20 cellular contexts compared by ENCODE assay signal in genomic region chr9:93458702-93459101, GRCh38. TPM values are rescaled to one million over a fixed set of nuclear protein-coding genes. Genes with fewer than 3 reads are reported as not detected.
DNase-seq lines count a peak whose midpoint lies in the region; ATAC-seq, FAIRE-seq and TF ChIP-seq lines count a peak whose summit lies in the region.
"Had no signal": no experiment of that assay in that cellular context is flagged by ENCODE, and none has a peak within 500 bp of the region (broad histone marks: within the 10 kb centered on the region; RNA-seq: fewer than 3 reads in every experiment).

No MANE protein-coding gene starts in this region.

- no peaks in the 10 kb centered on the region for H3K27me3 ChIP-seq in ACC112 (ENCODE audit: insufficient read depth, low read length)
- H3K27me3 ChIP-seq in DND-41 (ENCODE audit: insufficient read depth, low read length, poor library complexity): no peaks in the 10 kb centered on the region
- no peaks in the 10 kb centered on the region for H3K27me3 ChIP-seq in K562 (ENCODE audit: control insufficient read depth in 2 of 2, insufficient read depth in 2 of 2, low read length in 2 of 2)
- H3K27me3 ChIP-seq in right lobe of liver: no peaks in the 10 kb centered on the region
- H3K27me3 ChIP-seq: ascending aorta, esophagus muscularis mucosa, stomach, vagina had no signal

- peaks cover 5% of the 10 kb centered on the region; the same call in 1 of the 2 replicates for H3K36me3 ChIP-seq in ACC112 (ENCODE audit: insufficient read depth, low read length)
- peaks cover 32% of the 10 kb centered on the region for H3K36me3 ChIP-seq in DND-41 (ENCODE audit: insufficient read depth, low read length)
- peaks cover 57% of the 10 kb centered on the region; the same call in 2 of the 3 replicates for H3K36me3 ChIP-seq in K562 (ENCODE audit: control insufficient read depth, insufficient read depth, low read length)
- H3K36me3 ChIP-seq in right lobe of liver: no peaks in the 10 kb centered on the region
- H3K36me3 ChIP-seq: ascending aorta, esophagus muscularis mucosa, stomach, vagina had no signal

- intact Hi-C loops in K562 (cut with micrococcal nuclease) (no loop called here), right lobe of liver (cut with DNase I) (no loop called here)

- H3K79me2 ChIP-seq in ACC112 (ENCODE audit: control insufficient read depth, insufficient read depth, low read length, unreplicated experiment) (peaks cover 99% of the 10 kb centered on the region), DND-41 (ENCODE audit: insufficient read depth, low read length) (peaks cover 98% of the 10 kb centered on the region), K562 (ENCODE audit: control insufficient read depth, insufficient read depth, low read length) (peaks cover 100% of the 10 kb centered on the region)

- FAIRE-seq in K562 (lab: Jason Lieb, UNC): no peak

- DNase-seq in DND-41: no peak
- DNase-seq in K562 (ENCODE audit: extremely low read depth in 1 of 4, low spot score in 3 of 4): no peak
- no peak for DNase-seq in right lobe of liver
- DNase-seq in stimulated activated naive CD8-positive, alpha-beta T cell treated with anti-CD3 and anti-CD28 coated beads, Interleukin-15, amount 100 ng/mL, for 72 hours: no peak
- no peak for DNase-seq in DMS79 (lab: John Stamatoyannopoulos, UW)
- no peak for DNase-seq in NCI-H526 treated with DMSO at 0.1 percent for 48 hours (lab: John Stamatoyannopoulos, UW)
- DNase-seq: activated CD4-positive, alpha-beta memory T cell treated with anti-CD3 and anti-CD28 coated beads for 36 hours; head of caudate nucleus; HFFc6; islet precursor cell; Karpas-422; NCI-H187; stimulated activated CD4-positive, alpha-beta T cell treated with anti-CD3 and anti-CD28 coated beads, Interleukin-12 subunit alpha, Interleukin-12 subunit beta, amount 100 ng/mL, for 4 hours; stomach had no signal

- H3K9me1 ChIP-seq in K562 (ENCODE audit: control insufficient read depth, insufficient read depth, low read length): no peaks in the 10 kb centered on the region

- no peak for TF ChIP-seq RAD21 in K562 (CRISPR knock-in tag; conservative IDR thresholded peaks at IDR 0.05 in 1 of 2, IDR thresholded peaks at IDR 0.05 in 1 of 2)

- no peak overlapping the region for H3K4me3 Mint-ChIP-seq in stimulated activated naive CD8-positive, alpha-beta T cell treated with anti-CD3 and anti-CD28 coated beads, Interleukin-15, amount 100 ng/mL, for 72 hours
- H3K4me3 Mint-ChIP-seq: activated CD4-positive, alpha-beta memory T cell treated with anti-CD3 and anti-CD28 coated beads for 36 hours; HFFc6 had no signal

- POLR2A ChIA-PET in K562 (lab: Yijun Ruan, JAX): interaction anchor here (0.6 kb wide), 1 partner anchor 20 kb away, joined by 5 read pairs; no protein-coding TSS in a partner anchor

- CTCF ChIA-PET in K562 (lab: Yijun Ruan, JAX; ENCODE audit: low intra/inter-chr PET ratio): no interaction called here

- no peaks in the 10 kb centered on the region for H3K27me3 Mint-ChIP-seq in stimulated activated naive CD8-positive, alpha-beta T cell treated with anti-CD3 and anti-CD28 coated beads, Interleukin-15, amount 100 ng/mL, for 72 hours
- H3K27me3 Mint-ChIP-seq: activated CD4-positive, alpha-beta memory T cell treated with anti-CD3 and anti-CD28 coated beads for 36 hours had no signal

- no TSS peak for BruUV-seq in K562 (replicated peaks; lab: Mats Ljungman, UMichigan)

- H3K4me1 Mint-ChIP-seq in stimulated activated naive CD8-positive, alpha-beta T cell treated with anti-CD3 and anti-CD28 coated beads, Interleukin-15, amount 100 ng/mL, for 72 hours: peaks cover 81% of the 10 kb centered on the region

- no peak for TF ChIP-seq EP300 in K562 (IDR thresholded peaks at IDR 0.05; ENCODE audit: low read length)

- H4K20me1 ChIP-seq in DND-41 (ENCODE audit: insufficient read depth, low read length) (peaks cover 37% of the 10 kb centered on the region; the same call in 1 of the 2 replicates), K562 (replicated peaks; ENCODE audit: control insufficient read depth, insufficient read depth, low read length) (peaks cover 13% of the 10 kb centered on the region; the same call in 1 of the 2 replicates)

- 73% methylated on average over 4 of the region's 4 CpGs for WGBS in K562 (ENCODE audit: insufficient coverage, low coverage, missing lambda C conversion rate)
- WGBS in right lobe of liver (ENCODE audit: insufficient coverage, low coverage, low lambda C conversion rate, missing lambda C conversion rate): 25% methylated on average over 2 of the region's 4 CpGs

- TF ChIP-seq POLR2A in K562 (conservative IDR thresholded peaks at IDR 0.05): no peak
- no peak for TF ChIP-seq POLR2A in right lobe of liver (IDR thresholded peaks at IDR 0.05)

- peak overlapping the region; percentile 36; the same call in 1 of the 2 replicates for H3K4me2 ChIP-seq in DND-41 (ENCODE audit: insufficient read depth, low read length)
- no peak overlapping the region for H3K4me2 ChIP-seq in K562 (ENCODE audit: insufficient read depth, low read length)

- H3K9me3 ChIP-seq in DND-41 (ENCODE audit: insufficient read depth, low read length, severe bottlenecking): no peaks in the 10 kb centered on the region
- H3K9me3 ChIP-seq in K562 (replicated peaks; ENCODE audit: control insufficient read depth, insufficient read depth, low read depth, low read length): no peaks in the 10 kb centered on the region
- H3K9me3 ChIP-seq in right lobe of liver: no peaks in the 10 kb centered on the region
- H3K9me3 ChIP-seq: ascending aorta, esophagus muscularis mucosa, stomach, vagina had no signal

- no peak overlapping the region for H3K27ac Mint-ChIP-seq in stimulated activated naive CD8-positive, alpha-beta T cell treated with anti-CD3 and anti-CD28 coated beads, Interleukin-15, amount 100 ng/mL, for 72 hours

- H2AFZ ChIP-seq in ACC112 (ENCODE audit: low read length, unreplicated experiment) (no peak overlapping the region), DND-41 (ENCODE audit: low read depth, low read length) (no peak overlapping the region), K562 (ENCODE audit: low read depth, low read length) (no peak overlapping the region)
- H2AFZ ChIP-seq: parathyroid adenoma had no signal

- TF ChIP-seq CTCF in DND-41 (IDR thresholded peaks at IDR 0.05; ENCODE audit: borderline replicate concordance, extremely low read depth, low read length, poor library complexity, severe bottlenecking) (no peak), K562 (IDR thresholded peaks at IDR 0.05 in 2 of 3, conservative IDR thresholded peaks at IDR 0.05 in 1 of 3; ENCODE audit: insufficient read depth in 2 of 3, low read depth in 1 of 3, low read length in 3 of 3) (no peak), right lobe of liver (IDR thresholded peaks at IDR 0.05) (no peak)

- no peaks in the 10 kb centered on the region for H3K9me3 Mint-ChIP-seq in stimulated activated naive CD8-positive, alpha-beta T cell treated with anti-CD3 and anti-CD28 coated beads, Interleukin-15, amount 100 ng/mL, for 72 hours
- H3K9me3 Mint-ChIP-seq: activated CD4-positive, alpha-beta memory T cell treated with anti-CD3 and anti-CD28 coated beads for 36 hours; HFFc6 had no signal

- in situ Hi-C loops in K562 (cut with MboI): no loop called here

- H3K27ac ChIP-seq in ACC112 (ENCODE audit: low read depth, low read length): peak overlapping the region; percentile 30; the same call in 1 of the 2 replicates
- H3K27ac ChIP-seq in DND-41 (ENCODE audit: low read length): peak overlapping the region; percentile 61
- H3K27ac ChIP-seq in K562 (ENCODE audit: extremely low read depth, low read depth, low read length): no peak overlapping the region
- H3K27ac ChIP-seq in right lobe of liver: no peak overlapping the region
- H3K27ac ChIP-seq: ascending aorta, esophagus muscularis mucosa, parathyroid adenoma, vagina had no signal

- H3K9ac ChIP-seq in DND-41 (ENCODE audit: low read depth, low read length): no peak overlapping the region
- no peak overlapping the region for H3K9ac ChIP-seq in K562 (ENCODE audit: insufficient read depth in 1 of 2, low read depth in 2 of 2, low read length in 2 of 2)
- H3K9ac ChIP-seq: parathyroid adenoma had no signal

- ATAC-seq in DND-41 (ENCODE audit: insufficient read depth, low read depth): no peak
- no peak for ATAC-seq in K562
- ATAC-seq in right lobe of liver: peak in 3 of 4 donors; percentile 16 to 59 (median 22)
- no peak for ATAC-seq in HG02884 (IDR thresholded peaks at IDR 0.05; ENCODE audit: unreplicated experiment)
- no peak for ATAC-seq in stimulated activated naive CD8-positive, alpha-beta T cell treated with anti-CD3 and anti-CD28 coated beads, Interleukin-15, amount 100 ng/mL, for 72 hours

- peaks cover 57% of the 10 kb centered on the region for H3K4me1 ChIP-seq in ACC112 (ENCODE audit: control insufficient read depth, insufficient read depth, low read length, unreplicated experiment)
- H3K4me1 ChIP-seq in DND-41 (ENCODE audit: insufficient read depth, low read length): peaks cover 99% of the 10 kb centered on the region
- H3K4me1 ChIP-seq in K562 (replicated peaks in 1 of 2; ENCODE audit: control insufficient read depth in 2 of 2, insufficient read depth in 2 of 2, low read length in 2 of 2): peaks cover 0 to 24% of the 10 kb centered on the region in 2 experiments; a peak in 3 of 5 replicates
- H3K4me1 ChIP-seq in right lobe of liver: peaks cover 0 to 49% (median 14%) of the 10 kb centered on the region in 4 donors

- H3K4me3 ChIP-seq in ACC112 (ENCODE audit: low read depth, low read length): peak overlapping the region; percentile 41; the same call in 1 of the 2 replicates
- H3K4me3 ChIP-seq in DND-41 (ENCODE audit: low read depth in 1 of 2, low read length in 2 of 2): no peak overlapping the region
- H3K4me3 ChIP-seq in K562: no peak overlapping the region
- no peak overlapping the region for H3K4me3 ChIP-seq in right lobe of liver
- H3K4me3 ChIP-seq: ascending aorta, esophagus muscularis mucosa, stomach, vagina had no signal

RNA-seq across cellular contexts. Expression of gene FAM120AOS, which starts 5.3 kb away (rescaled TPM):
- total RNA-seq in K562 (2011; cell fraction: chromatin; rRNA removed; ENCODE audit: low replicate concordance): 28.9 and 38.7 TPM in 2 replicates
- total RNA-seq in K562 (2011; cell fraction: nucleolus; rRNA removed): 29.7 and 37.4 TPM in 2 replicates
- total RNA-seq in K562 (2011; cell fraction: nucleoplasm; rRNA removed): 28.1 and 29.3 TPM in 2 replicates
- 41.4 and 44.4 TPM in 2 replicates for total RNA-seq in K562 (2014; rRNA removed)
- total RNA-seq in K562 (2014; rRNA removed; fragmentation: Illumina TruSeq; extraction: Trizol): 39.3 and 42.7 TPM in 2 replicates
- 41.7 and 44.3 TPM in 2 replicates for total RNA-seq in K562 (2015; rRNA removed; fragmentation: Illumina TruSeq; extraction: Trizol)
- total RNA-seq in K562 (2021): 39.6 and 43.5 TPM in 2 replicates
- 29.6 and 46.1 TPM in 2 replicates for polyA plus RNA-seq in K562 (2011; rRNA removed)
- polyA plus RNA-seq in K562 (2011; cell fraction: cytosol; rRNA removed): 23.3 and 30.5 TPM in 2 replicates
- 19.8 and 21.6 TPM in 2 replicates for polyA plus RNA-seq in K562 (2011; cell fraction: nucleus; rRNA removed)
- polyA plus RNA-seq in K562 (2012): 35.5 and 37.7 TPM in 2 replicates
- 40.5 and 53.4 TPM in 2 replicates for polyA plus RNA-seq in K562 (2014; fragmentation: Illumina TruSeq; extraction: Trizol)
- polyA plus RNA-seq in K562 (2014; fragmentation: Nextera tagmentation; extraction: Ambion mirVana): 10 to 100 TPM; 18.8 to 19.4 TPM
- polyA plus RNA-seq in K562 (2014; rRNA removed): 39.3 and 41.5 TPM in 2 replicates
- 30.7 and 32.0 TPM in 2 replicates for polyA minus RNA-seq in K562 (2011; rRNA and poly(A)+ RNA removed)
- polyA minus RNA-seq in K562 (2011; cell fraction: cytosol; rRNA and poly(A)+ RNA removed): 10.5 and 19.3 TPM in 2 replicates
- polyA minus RNA-seq in K562 (2011; cell fraction: nucleus; rRNA and poly(A)+ RNA removed): 16.7 and 21.9 TPM in 2 replicates
- 10 to 100 TPM; 14.4 to 20.8 (median 17.9) TPM for total RNA-seq in right lobe of liver

RNA-seq across cellular contexts. Expression of gene FAM120A, which starts 7.2 kb away (rescaled TPM):
- 111 and 132 TPM in 2 replicates for total RNA-seq in K562 (2011; cell fraction: chromatin; rRNA removed; ENCODE audit: low replicate concordance)
- total RNA-seq in K562 (2011; cell fraction: nucleolus; rRNA removed): 71.4 and 76.6 TPM in 2 replicates
- total RNA-seq in K562 (2011; cell fraction: nucleoplasm; rRNA removed): 75.8 and 80.5 TPM in 2 replicates
- total RNA-seq in K562 (2014; rRNA removed): 42.2 and 56.2 TPM in 2 replicates
- total RNA-seq in K562 (2014; rRNA removed; fragmentation: Illumina TruSeq; extraction: Trizol): 38.9 and 41.0 TPM in 2 replicates
- 59.5 and 62.1 TPM in 2 replicates for total RNA-seq in K562 (2015; rRNA removed; fragmentation: Illumina TruSeq; extraction: Trizol)
- 71.0 and 72.6 TPM in 2 replicates for total RNA-seq in K562 (2021)
- polyA plus RNA-seq in K562 (2011; rRNA removed): 50.4 and 52.3 TPM in 2 replicates
- polyA plus RNA-seq in K562 (2011; cell fraction: cytosol; rRNA removed): 34.5 and 41.7 TPM in 2 replicates
- 56.2 and 77.0 TPM in 2 replicates for polyA plus RNA-seq in K562 (2011; cell fraction: nucleus; rRNA removed)
- 40.3 and 51.8 TPM in 2 replicates for polyA plus RNA-seq in K562 (2012)
- polyA plus RNA-seq in K562 (2014; fragmentation: Illumina TruSeq; extraction: Trizol): 60.3 and 69.6 TPM in 2 replicates
- 10 to 100 TPM in 1 of 2 experiments, 1 to 10 TPM in 1; 8.7 to 10.3 TPM for polyA plus RNA-seq in K562 (2014; fragmentation: Nextera tagmentation; extraction: Ambion mirVana)
- 34.4 and 47.6 TPM in 2 replicates for polyA plus RNA-seq in K562 (2014; rRNA removed)
- 105 and 107 TPM in 2 replicates for polyA minus RNA-seq in K562 (2011; rRNA and poly(A)+ RNA removed)
- 89.4 and 94.9 TPM in 2 replicates for polyA minus RNA-seq in K562 (2011; cell fraction: cytosol; rRNA and poly(A)+ RNA removed)
- polyA minus RNA-seq in K562 (2011; cell fraction: nucleus; rRNA and poly(A)+ RNA removed): 102 and 127 TPM in 2 replicates
- 10 to 100 TPM; 61.9 to 92.1 (median 76.0) TPM for total RNA-seq in right lobe of liver

Comparison
In these comparisons a context has a peak if more than half of its experiments do, and no peak if none do; other contexts are left out.
1. H3K27ac ChIP-seq: peak in ACC112 (single experiment) and DND-41 (single experiment); none in K562 (single experiment) and right lobe of liver (0 of 3).
2. ATAC-seq: peak in right lobe of liver (3 of 4); none in DND-41 (single experiment), K562 (single experiment), HG02884 (single experiment) and stimulated activated naive CD8-positive, alpha-beta T cell treated with anti-CD3 and anti-CD28 coated beads, Interleukin-15, amount 100 ng/mL, for 72 hours (single experiment).